8 cellular contexts compared by ENCODE assay signal in the genomic region with DNA sequence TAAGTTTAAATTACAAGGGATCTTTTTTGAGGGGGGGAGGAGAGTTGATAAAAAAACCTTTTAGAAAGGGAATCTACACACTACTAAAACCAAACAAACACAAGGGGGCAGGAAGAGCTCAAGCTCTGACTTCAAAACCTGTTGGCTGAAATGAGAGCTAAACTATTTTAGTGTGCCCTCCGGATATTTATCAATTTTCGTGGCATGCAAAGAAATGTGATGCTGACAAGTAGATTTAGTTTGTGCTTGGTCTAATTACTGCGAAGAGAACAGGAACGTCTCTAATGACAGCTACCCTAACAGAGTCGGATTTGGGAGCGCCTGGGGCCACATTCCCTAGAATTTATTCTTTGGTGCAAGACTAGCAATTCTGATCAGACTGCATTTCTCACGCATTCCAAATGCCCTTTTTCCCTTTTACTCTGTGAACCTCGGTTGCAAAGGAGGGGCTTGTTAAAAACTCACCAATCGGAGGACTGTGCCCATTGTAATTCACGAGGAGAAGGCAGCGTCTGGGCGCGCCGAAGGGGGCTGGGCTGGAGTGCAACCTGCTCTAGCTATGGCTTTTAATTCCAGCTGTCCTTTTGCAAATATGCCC. TPM values are rescaled to one million over a fixed set of nuclear protein-coding genes. Genes with fewer than 3 reads are reported as not detected.
DNase-seq lines count a peak whose midpoint lies in the region; ATAC-seq and TF ChIP-seq lines count a peak whose summit lies in the region.

No MANE protein-coding gene starts in this region.

- H3K27me3 Mint-ChIP-seq in CD4-positive, alpha-beta T cell = peaks cover 27% of the 10 kb centered on the region

- H3K36me3 Mint-ChIP-seq in CD4-positive, alpha-beta T cell (ENCODE audit: low read depth) = no peaks in the 10 kb centered on the region

- H3K27ac Mint-ChIP-seq in CD4-positive, alpha-beta T cell = no peak overlapping the region

- H3K27me3 ChIP-seq in CD4-positive, alpha-beta T cell (ENCODE audit: control insufficient read depth, insufficient read depth, low read length) = peaks cover 22% of the 10 kb centered on the region

- no peak for ATAC-seq in CD4-positive, alpha-beta T cell (ENCODE audit: poor library complexity)
- ATAC-seq in HG03342 (IDR thresholded peaks at IDR 0.05; ENCODE audit: unreplicated experiment) = no peak

- no peaks in the 10 kb centered on the region for H3K4me1 Mint-ChIP-seq in CD4-positive, alpha-beta T cell (ENCODE audit: low read depth)

- CTCF ChIA-PET in CD4-positive, alpha-beta T cell (lab: Charles Lee) = interaction anchor here (0.9 kb wide), 1 partner anchor 11 kb away, joined by 4 read pairs; no protein-coding TSS in a partner anchor

- no peak overlapping the region for H3K4me3 Mint-ChIP-seq in CD4-positive, alpha-beta T cell

- POLR2A ChIA-PET in CD4-positive, alpha-beta T cell (lab: Charles Lee) = interaction anchor here (0.6 kb wide), 1 partner anchor 1159 kb away, joined by 4 read pairs; no protein-coding TSS in a partner anchor

- no peak for TF ChIP-seq CTCF in CD4-positive, alpha-beta T cell (IDR thresholded peaks at IDR 0.05)

- peaks cover 3% of the 10 kb centered on the region for H3K9me3 Mint-ChIP-seq in CD4-positive, alpha-beta T cell

- in situ Hi-C loops in Caki2 (cut with HindIII; ENCODE audit: low pct_unique_long_range_greater_than_20kb, low sequenced_read_pairs) = no loop called here

- DNase-seq in Caki2 (ENCODE audit: low read depth) = peak; percentile 14
- peak; percentile 68 for DNase-seq in NCI-H146 (lab: John Stamatoyannopoulos, UW)
- peak; percentile 27 for DNase-seq in midbrain (lab: John Stamatoyannopoulos, UW)
- no peak for DNase-seq in CD4-positive, alpha-beta T cell
- DNase-seq in SKM-1 treated with dmso at 0.1 percent for 144 hours (lab: John Stamatoyannopoulos, UW; ENCODE audit: unreplicated experiment) = no peak
- no peak for DNase-seq in mesenteric fat pad (ENCODE audit: low spot score)

- intact Hi-C loops in CD4-positive, alpha-beta T cell (cut with DNase I, micrococcal nuclease) = no loop called here

- H3K9me3 ChIP-seq in CD4-positive, alpha-beta T cell (ENCODE audit: control insufficient read depth, low read length) = no peaks in the 10 kb centered on the region

- H3K27ac ChIP-seq in cingulate gyrus (ENCODE audit: low read depth, low read length) = peak overlapping the region; percentile 39
- no peak overlapping the region for H3K27ac ChIP-seq in CD4-positive, alpha-beta T cell (ENCODE audit: low read depth, low read length)

RNA-seq across cellular contexts. Expression of gene FREM2, which starts 0.8 kb away (rescaled TPM):
- total RNA-seq in Caki2 (2014; rRNA removed; shearing (Covaris generic); ENCODE audit: low replicate concordance) = 0.03 and 0.14 TPM in 2 replicates
- not detected for total RNA-seq in CD4-positive, alpha-beta T cell
- 0.61 TPM for total RNA-seq in mesenteric fat pad

Comparison
In these comparisons a context has a peak if more than half of its experiments do, and no peak if none do; other contexts are left out.
1. DNase-seq: peak in Caki2 (single experiment), NCI-H146 (single experiment) and midbrain (single experiment); none in CD4-positive, alpha-beta T cell (0 of 10), SKM-1 treated with dmso at 0.1 percent for 144 hours (single experiment) and mesenteric fat pad (single experiment).